In genomic region chr12:49400304-49400703, GRCh38 we compare ENCODE assay signal across 1 cellular context.
TF ChIP-seq lines count a peak whose summit lies in the region.

No MANE protein-coding gene starts in this region.

TF ChIP-seq in K562, 482 proteins besides CTCF, POLR2A, EP300 and RAD21 (continued from another document and continues in another):
- TF ChIP-seq ZNF280B (CRISPR knock-in tag; IDR thresholded peaks at IDR 0.05) (no peak), MXD1 (CRISPR knock-in tag; IDR thresholded peaks at IDR 0.05; ENCODE audit: borderline replicate concordance, poor library complexity, severe bottlenecking) (no peak), CHAMP1 (IDR thresholded peaks at IDR 0.05) (no peak), MTA2 (IDR thresholded peaks at IDR 0.05; ENCODE audit: low read depth) (no peak), AFF1 (IDR thresholded peaks at IDR 0.05; ENCODE audit: low read depth in 1 of 2, partially characterized antibody in 2 of 2) (peak in 1 of 2 experiments; percentile 50), ZSCAN29 (IDR thresholded peaks at IDR 0.05) (no peak), FOSL1 (tag; conservative IDR thresholded peaks at IDR 0.05) (no peak), BRCA1 (IDR thresholded peaks at IDR 0.05) (no peak), BRCA1 (CRISPR knock-in tag; IDR thresholded peaks at IDR 0.05) (no peak), XRCC4 (IDR thresholded peaks at IDR 0.05; ENCODE audit: extremely low read depth, insufficient read depth, insufficient read length) (no peak), FOXP4 (CRISPR knock-in tag; IDR thresholded peaks at IDR 0.05; ENCODE audit: borderline replicate concordance) (no peak), ZNF239 (CRISPR knock-in tag; IDR thresholded peaks at IDR 0.05) (no peak), ZNF407 (IDR thresholded peaks at IDR 0.05; ENCODE audit: low read depth) (no peak), ZNF197 (CRISPR knock-in tag; IDR thresholded peaks at IDR 0.05; ENCODE audit: low read depth) (no peak), GATAD2A (IDR thresholded peaks at IDR 0.05) (no peak), PML (IDR thresholded peaks at IDR 0.05; ENCODE audit: low read length) (no peak), ELF2 (CRISPR knock-in tag; IDR thresholded peaks at IDR 0.05) (no peak), CEBPB (tag; IDR thresholded peaks at IDR 0.05) (0 out of 2 replicates have a peak, but pooled peaks have one; percentile 14), ARID2 (IDR thresholded peaks at IDR 0.05) (no peak), ARID3A (IDR thresholded peaks at IDR 0.05; ENCODE audit: borderline replicate concordance, low read depth, low read length) (no peak), RB1 (IDR thresholded peaks at IDR 0.05; ENCODE audit: low read depth) (no peak), TAF15 (IDR thresholded peaks at IDR 0.05; ENCODE audit: low read depth, low read length) (no peak), ZNF76 (CRISPR knock-in tag; IDR thresholded peaks at IDR 0.05; ENCODE audit: borderline replicate concordance) (no peak), POLR2AphosphoS2 (IDR thresholded peaks at IDR 0.05; ENCODE audit: low read length) (no peak), ETV5 (CRISPR knock-in tag; IDR thresholded peaks at IDR 0.05; ENCODE audit: low read depth) (no peak), ZNF146 (CRISPR knock-in tag; IDR thresholded peaks at IDR 0.05; ENCODE audit: unreplicated experiment) (no peak), SLC30A9 (CRISPR knock-in tag; IDR thresholded peaks at IDR 0.05) (no peak), TBL1XR1 (IDR thresholded peaks at IDR 0.05; ENCODE audit: low read length in 2 of 2) (peak in 1 of 2 experiments; percentile 44; a peak in 1 of 4 replicates), ETS1 (conservative IDR thresholded peaks at IDR 0.05; ENCODE audit: control insufficient read depth, low read depth, low read length) (no peak), NCOA6 (IDR thresholded peaks at IDR 0.05) (no peak), CEBPG (CRISPR knock-in tag; IDR thresholded peaks at IDR 0.05) (peak; percentile 66), CEBPG (tag; conservative IDR thresholded peaks at IDR 0.05 in 1 of 2, IDR thresholded peaks at IDR 0.05 in 1 of 2) (no peak)
